8 cellular contexts compared by ENCODE assay signal in the genomic region with DNA sequence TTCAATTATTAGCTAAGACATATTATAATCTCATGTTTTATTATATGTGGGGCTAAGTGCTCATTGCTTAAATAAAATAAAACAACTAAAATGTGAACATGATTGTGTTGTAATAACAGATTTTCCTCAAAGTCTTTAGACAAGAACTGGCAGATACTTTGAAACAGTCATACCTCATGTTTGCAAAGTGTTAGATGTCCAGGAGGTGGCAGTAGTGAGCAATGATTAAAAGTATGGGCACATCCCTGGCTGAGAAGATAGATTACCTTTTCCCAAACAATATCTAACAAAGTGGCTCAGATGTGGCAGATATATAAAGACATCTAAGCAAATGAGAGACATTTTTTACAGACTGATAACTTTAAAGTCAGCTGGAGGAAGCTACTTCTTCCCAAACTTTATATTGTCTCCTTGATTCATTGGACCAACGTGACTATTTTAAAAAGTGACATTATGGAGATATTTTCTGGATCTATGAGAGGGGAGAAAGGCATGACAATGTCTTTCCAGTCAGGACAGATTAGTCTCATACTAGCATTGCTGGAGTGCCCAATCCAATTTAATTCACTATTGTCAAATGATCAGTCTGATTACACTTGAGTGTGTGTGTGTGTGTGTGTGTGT.
DNase-seq lines count a peak whose midpoint lies in the region; ATAC-seq, FAIRE-seq and TF ChIP-seq lines count a peak whose summit lies in the region.

No MANE protein-coding gene starts in this region.

- peaks cover 0 to 2% of the 10 kb centered on the region in 2 donors for H3K4me1 ChIP-seq in lung (ENCODE audit: control insufficient read depth in 2 of 2, insufficient read depth in 2 of 2, low read length in 2 of 2)
- H3K4me1 ChIP-seq in upper lobe of left lung = no peaks in the 10 kb centered on the region

- no peak for TF ChIP-seq POLR2A in upper lobe of left lung (IDR thresholded peaks at IDR 0.05)

- TF ChIP-seq CTCF in lung (IDR thresholded peaks at IDR 0.05; ENCODE audit: control extremely low read depth, extremely low read depth) = peak; percentile 14
- peak; percentile 17 to 50 (median 40) for TF ChIP-seq CTCF in upper lobe of left lung (IDR thresholded peaks at IDR 0.05)

- no peak overlapping the region for H3K27ac ChIP-seq in lung (ENCODE audit: low read depth in 1 of 2, low read length in 1 of 2)
- no peak overlapping the region for H3K27ac ChIP-seq in upper lobe of left lung

- H3K9me3 ChIP-seq in lung (ENCODE audit: control insufficient read depth in 2 of 2, insufficient read depth in 1 of 2, low read length in 1 of 2) = no peaks in the 10 kb centered on the region
- H3K9me3 ChIP-seq in upper lobe of left lung = no peaks in the 10 kb centered on the region

- DNase-seq in DMS153 treated with DMSO at 0.1 percent for 48 hours (lab: John Stamatoyannopoulos, UW; ENCODE audit: unreplicated experiment) (peak; percentile 41), DMS153 (lab: John Stamatoyannopoulos, UW) (no peak), HTR-8/SVneo (ENCODE audit: insufficient read length, low spot score) (peak; percentile 6), SHP77 treated with DMSO at 0.1 percent for 48 hours (lab: John Stamatoyannopoulos, UW) (peak; percentile 26), cerebellar cortex (ENCODE audit: low spot score) (peak; percentile 61), lung (ENCODE audit: low spot score) (no peak), upper lobe of left lung (no peak)

- 85 to 86% methylated on average over 1 of the region's 1 CpG for WGBS in lung, 2 donors
- 0 to 48% methylated on average over 1 of the region's 1 CpG for WGBS in upper lobe of left lung, 2 donors

- peak; percentile 69 for ATAC-seq in GM19467 (IDR thresholded peaks at IDR 0.05; ENCODE audit: unreplicated experiment)
- peak; percentile 69 for ATAC-seq in lung (ENCODE audit: insufficient read depth, low FRiP score)
- ATAC-seq in upper lobe of left lung (ENCODE audit: low FRiP score in 2 of 2) = peak; percentile 65 to 68

- no peak for TF ChIP-seq EP300 in upper lobe of left lung (IDR thresholded peaks at IDR 0.05)

- H3K36me3 ChIP-seq in lung (ENCODE audit: control insufficient read depth in 2 of 2, insufficient read depth in 2 of 2, low read length in 2 of 2) (no peaks in the 10 kb centered on the region), upper lobe of left lung (no peaks in the 10 kb centered on the region)

- H3K4me3 ChIP-seq in lung (no peak overlapping the region), upper lobe of left lung (no peak overlapping the region)

- no peaks in the 10 kb centered on the region for H3K27me3 ChIP-seq in lung (ENCODE audit: control insufficient read depth, insufficient read depth)
- H3K27me3 ChIP-seq in upper lobe of left lung = no peaks in the 10 kb centered on the region

- FAIRE-seq in HTR-8/SVneo (lab: Jason Lieb, UNC) = no peak

Comparison
In these comparisons a context has a peak if more than half of its experiments do, and no peak if none do; other contexts are left out.
1. DNase-seq: peak in DMS153 treated with DMSO at 0.1 percent for 48 hours (single experiment), HTR-8/SVneo (single experiment), SHP77 treated with DMSO at 0.1 percent for 48 hours (single experiment) and cerebellar cortex (single experiment); none in DMS153 (single experiment), lung (single experiment) and upper lobe of left lung (0 of 2).
2. Peak in every context shown above with its lines, with median percentiles within 50 percentile points of each other: ATAC-seq.